20 cellular contexts compared by ENCODE assay signal in genomic region chr18:27276479-27276878, GRCh38.
"Had no signal": no experiment of that assay in that cellular context is flagged by ENCODE, and none has a peak within 500 bp of the region (broad histone marks: within the 10 kb centered on the region; RNA-seq: fewer than 3 reads in every experiment).

No MANE protein-coding gene starts in this region.

- H3K4me2 ChIP-seq: SK-N-SH had no signal

- H3K36me3 ChIP-seq: MG63 had no signal

- H3K9me2 ChIP-seq: SK-N-SH had no signal

- H3K27me3 ChIP-seq: MG63 had no signal

- DNase-seq: IMR-90, Karpas-422, KG1, MG63, NCI-H1048, NCI-H1105, NCI-H1417, NCI-H1436 treated with DMSO at 0.1 percent for 48 hours, NCI-H1694, NCI-H187 treated with DMSO at 0.1 percent for 48 hours, NCI-H2029 treated with DMSO at 0.1 percent for 48 hours, NCI-H345, NCI-H446 treated with DMSO at 0.1 percent for 48 hours, NCI-H510A treated with DMSO at 0.1 percent for 48 hours, NCI-H526, NCI-H748 treated with DMSO at 0.1 percent for 48 hours, SHP77, SK-N-SH had no signal

- H3K4me3 ChIP-seq: MG63 had no signal

- FAIRE-seq: RCC 7860 had no signal

- H3K9ac ChIP-seq: SK-N-SH had no signal

- H3K27ac ChIP-seq: RWPE1 had no signal

- H3K9me3 ChIP-seq: MG63, SK-N-SH had no signal
